In the genomic region with DNA sequence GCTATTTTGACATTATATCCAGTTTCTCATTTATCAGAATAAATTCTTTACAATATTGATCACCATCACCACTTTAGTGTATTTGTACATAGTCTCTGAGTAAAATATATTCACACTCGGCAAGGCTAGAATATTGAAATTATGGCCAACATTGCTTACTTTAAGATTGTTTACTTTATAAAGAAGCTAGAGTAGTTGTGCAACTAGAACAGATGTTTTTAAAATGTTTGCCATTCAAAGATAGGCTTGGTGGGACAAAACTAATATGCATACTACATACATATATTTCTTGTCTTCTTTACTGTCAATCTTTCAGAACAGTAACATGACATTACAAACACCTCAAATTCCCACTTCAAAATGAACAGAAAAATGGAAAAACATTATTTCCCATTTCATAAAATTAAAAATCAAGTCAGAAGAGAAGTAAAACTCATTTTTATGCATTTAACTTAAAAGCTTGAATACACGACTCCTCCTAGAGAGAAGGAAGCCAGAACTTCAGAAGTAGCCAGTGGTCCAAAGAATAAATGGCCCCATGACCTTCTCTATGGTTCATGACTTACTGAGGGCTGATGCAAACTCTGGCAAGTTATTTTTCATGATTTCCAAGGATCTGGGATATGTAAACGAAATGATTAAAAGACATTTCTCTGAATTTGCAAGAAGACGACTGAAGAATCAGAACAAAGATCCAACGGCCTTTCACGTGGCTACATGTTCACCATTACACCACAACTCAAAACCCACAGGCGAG, we compare ENCODE assay signal across 31 cellular contexts. TPM values are rescaled to one million over a fixed set of nuclear protein-coding genes. Genes with fewer than 3 reads are reported as not detected.
"Had no signal": no experiment of that assay in that cellular context is flagged by ENCODE, and none has a peak within 500 bp of the region (broad histone marks: within the 10 kb centered on the region; RNA-seq: fewer than 3 reads in every experiment).

No MANE protein-coding gene starts in this region.

- H3K9ac ChIP-seq: KMS-11 had no signal

- H3K27ac ChIP-seq: ascending aorta, body of pancreas, KMS-11, SK-N-MC had no signal

- H3K4me1 ChIP-seq: ascending aorta, body of pancreas had no signal

- H3K4me2 ChIP-seq: KMS-11 had no signal

- H3K4me3 ChIP-seq: ascending aorta, body of pancreas, MG63, SK-N-MC had no signal

- H3K27me3 Mint-ChIP-seq: activated B cell treated with CpG ODN at 0.5 μM for 24 hours; activated CD4-positive, alpha-beta memory T cell treated with anti-CD3 and anti-CD28 coated beads, Interleukin-2, amount 10 ng/mL, durations not matched to agents 7 days and 5 days; activated naive CD4-positive, alpha-beta T cell treated with anti-CD3 and anti-CD28 coated beads, Interleukin-2, amount 10 ng/mL, durations not matched to agents 7 days and 5 days; activated naive CD8-positive, alpha-beta T cell treated with anti-CD3 and anti-CD28 coated beads, Interleukin-2, amount 10 ng/mL, durations not matched to agents 7 days and 5 days; T-cell had no signal

- H3K9me3 ChIP-seq: ascending aorta, body of pancreas, MG63 had no signal

- DNase-seq: activated B cell treated with CpG ODN at 0.5 μM for 24 hours; activated CD4-positive, alpha-beta memory T cell treated with anti-CD3 and anti-CD28 coated beads, Interleukin-2, amount 10 ng/mL, durations not matched to agents 7 days and 5 days; activated CD4-positive, alpha-beta T cell treated with anti-CD3 and anti-CD28 coated beads for 1 hour; activated CD4-positive, alpha-beta T cell treated with anti-CD3 and anti-CD28 coated beads, Interleukin-2, amount 50 U/mL, for 1 hour; activated CD8-positive, alpha-beta memory T cell treated with anti-CD3 and anti-CD28 coated beads, Interleukin-2, amount 50 U/mL, for 48 hours; activated gamma-delta T cell; activated naive CD4-positive, alpha-beta T cell treated with anti-CD3 and anti-CD28 coated beads, Interleukin-2, amount 10 ng/mL, durations not matched to agents 7 days and 5 days; activated naive CD8-positive, alpha-beta T cell treated with anti-CD3 and anti-CD28 coated beads, Interleukin-2, amount 10 ng/mL, durations not matched to agents 7 days and 5 days; activated T-cell treated with anti-CD3 and anti-CD28 coated beads, Interleukin-2, amount 50 U/mL, for 1 hour; amniotic stem cell; body of pancreas; central memory CD4-positive, alpha-beta T cell; MG63; MV-4-11; NCI-H1092 treated with DMSO at 0.1 percent for 48 hours; NCI-H1417 treated with DMSO at 0.1 percent for 48 hours; NCI-H1694; NCI-H2029; NCI-H2107; NCI-H2171 treated with DMSO at 0.1 percent for 48 hours; NCI-H226; NCI-H526; NCI-H774; OCI-M1; RPMI8226; T-cell; T-helper 2 cell; T1000 had no signal

- H3K27me3 ChIP-seq: ascending aorta, body of pancreas, MG63 had no signal

- H3K4me3 Mint-ChIP-seq: activated B cell treated with CpG ODN at 0.5 μM for 24 hours; activated CD4-positive, alpha-beta memory T cell treated with anti-CD3 and anti-CD28 coated beads, Interleukin-2, amount 10 ng/mL, durations not matched to agents 7 days and 5 days; activated naive CD4-positive, alpha-beta T cell treated with anti-CD3 and anti-CD28 coated beads, Interleukin-2, amount 10 ng/mL, durations not matched to agents 7 days and 5 days; activated naive CD8-positive, alpha-beta T cell treated with anti-CD3 and anti-CD28 coated beads, Interleukin-2, amount 10 ng/mL, durations not matched to agents 7 days and 5 days; T-cell had no signal

- H3K9me3 Mint-ChIP-seq: activated B cell treated with CpG ODN at 0.5 μM for 24 hours; activated CD4-positive, alpha-beta memory T cell treated with anti-CD3 and anti-CD28 coated beads, Interleukin-2, amount 10 ng/mL, durations not matched to agents 7 days and 5 days; activated naive CD4-positive, alpha-beta T cell treated with anti-CD3 and anti-CD28 coated beads, Interleukin-2, amount 10 ng/mL, durations not matched to agents 7 days and 5 days; activated naive CD8-positive, alpha-beta T cell treated with anti-CD3 and anti-CD28 coated beads, Interleukin-2, amount 10 ng/mL, durations not matched to agents 7 days and 5 days; T-cell had no signal

- H3K27ac Mint-ChIP-seq: activated B cell treated with CpG ODN at 0.5 μM for 24 hours; activated CD4-positive, alpha-beta memory T cell treated with anti-CD3 and anti-CD28 coated beads, Interleukin-2, amount 10 ng/mL, durations not matched to agents 7 days and 5 days; activated naive CD4-positive, alpha-beta T cell treated with anti-CD3 and anti-CD28 coated beads, Interleukin-2, amount 10 ng/mL, durations not matched to agents 7 days and 5 days; activated naive CD8-positive, alpha-beta T cell treated with anti-CD3 and anti-CD28 coated beads, Interleukin-2, amount 10 ng/mL, durations not matched to agents 7 days and 5 days; T-cell had no signal

RNA-seq across cellular contexts. Expression of gene THBS4, which starts 58.2 kb away (rescaled TPM):
- total RNA-seq: ascending aorta had no signal
